In genomic region chr2:55693181-55694125, GRCh38 we compare ENCODE assay signal across 8 cellular contexts. TPM values are rescaled to one million over a fixed set of nuclear protein-coding genes. Genes with fewer than 3 reads are reported as not detected.
DNase-seq lines count a peak whose midpoint lies in the region; ATAC-seq and TF ChIP-seq lines count a peak whose summit lies in the region.

Gene PNPT1, minus strand, starts transcription at chr2:55693844. Its CDS starts 21 bp downstream, at chr2:55693823.

- peaks cover 24% of the 10 kb centered on the region for H3K36me3 ChIP-seq in OCI-LY3 (replicated peaks; ENCODE audit: low read depth, low read length)

- no peaks in the 10 kb centered on the region for H3K27me3 ChIP-seq in OCI-LY3 (ENCODE audit: low read depth, low read length)
- H3K27me3 ChIP-seq in mononuclear cell (ENCODE audit: insufficient read depth, low read length): no peaks in the 10 kb centered on the region

- H3K79me2 ChIP-seq in OCI-LY3 (ENCODE audit: low read length): peaks cover 55% of the 10 kb centered on the region

- peak; percentile 100 for ATAC-seq in GM21515 (IDR thresholded peaks at IDR 0.05; ENCODE audit: unreplicated experiment)

- H4K20me1 ChIP-seq in OCI-LY3 (ENCODE audit: insufficient read depth, low read length): no peaks in the 10 kb centered on the region; the same call in 1 of the 2 replicates

- H2AFZ ChIP-seq in OCI-LY3 (ENCODE audit: low read depth, low read length): peak within 1 kb of the TSS; percentile 90

- H3K4me1 ChIP-seq in OCI-LY3 (ENCODE audit: low read length) (peaks cover 13% of the 10 kb centered on the region), mononuclear cell (ENCODE audit: insufficient read depth, low read length) (peaks cover 10% of the 10 kb centered on the region)

- DNase-seq in D341Med (ENCODE audit: low spot score) (peak; percentile 97), HuH-7 (ENCODE audit: low spot score) (peak; percentile 97), epidermal melanocyte (ENCODE audit: insufficient read length, low spot score) (peak; percentile 94)
- peak; percentile 94 for DNase-seq in activated CD8-positive, alpha-beta memory T cell treated with anti-CD3 and anti-CD28 coated beads, Interleukin-2, amount 50 U/mL, for 48 hours
- peak; percentile 78 to 90 for DNase-seq in stimulated activated CD8-positive, alpha-beta memory T cell treated with anti-CD3 and anti-CD28 coated beads, Interleukin-4, amount 100 ng/mL, for 1 hour (ENCODE audit: low read depth in 2 of 2, low spot score in 1 of 2)

- H3K27ac ChIP-seq in OCI-LY3 (ENCODE audit: low read length): peak within 1 kb of the TSS; percentile 3; the same call in 1 of the 2 replicates

- peak within 1 kb of the TSS; percentile 73 for H3K4me2 ChIP-seq in OCI-LY3 (ENCODE audit: low read length)

- H3K9ac ChIP-seq in OCI-LY3 (ENCODE audit: low read length): peak within 1 kb of the TSS; percentile 68

- no peak for TF ChIP-seq CTCF in OCI-LY3 (IDR thresholded peaks at IDR 0.05; ENCODE audit: low read depth, low read length)

- H3K9me3 ChIP-seq in OCI-LY3 (ENCODE audit: insufficient read depth, low read length) (no peaks in the 10 kb centered on the region), mononuclear cell (ENCODE audit: low read depth, low read length) (no peaks in the 10 kb centered on the region)

- peak within 1 kb of the TSS; percentile 80 for H3K4me3 ChIP-seq in OCI-LY3 (ENCODE audit: low read length)
- H3K4me3 ChIP-seq in mononuclear cell (ENCODE audit: low read length): peak within 1 kb of the TSS; percentile 68

RNA-seq across cellular contexts. Expression of gene PNPT1, which starts in this region (rescaled TPM):
- 10.8 TPM for total RNA-seq in mononuclear cell

Comparison
In these comparisons a context has a peak if more than half of its experiments do, and no peak if none do; other contexts are left out.
1. Peak in every context shown above with its lines: DNase-seq, ATAC-seq, H3K4me3 ChIP-seq and H3K27ac ChIP-seq.